Comparison of ENCODE assay signal across 30 cellular contexts in the genomic region with DNA sequence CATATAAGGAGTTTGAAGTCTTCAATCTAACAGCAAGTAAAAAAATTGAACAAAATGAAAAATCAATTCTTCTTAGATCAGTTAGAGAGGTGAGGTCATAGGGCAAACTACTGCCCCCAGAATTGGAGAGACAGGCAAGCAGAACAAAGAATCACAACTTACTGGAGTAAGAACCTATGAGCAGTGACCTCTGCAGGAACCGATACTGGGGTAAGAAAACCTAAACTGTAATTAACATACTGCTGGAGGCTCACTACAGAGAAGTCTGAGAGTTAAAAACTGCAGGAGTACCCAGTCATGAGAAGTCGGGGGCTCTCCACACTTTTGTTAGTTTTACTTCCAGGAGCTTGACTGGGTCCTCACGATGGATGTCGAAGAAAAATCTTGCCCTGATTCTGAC. TPM values are rescaled to one million over a fixed set of nuclear protein-coding genes. Genes with fewer than 3 reads are reported as not detected.
DNase-seq lines count a peak whose midpoint lies in the region; ATAC-seq, FAIRE-seq and TF ChIP-seq lines count a peak whose summit lies in the region.
"Had no signal": no experiment of that assay in that cellular context is flagged by ENCODE, and none has a peak within 500 bp of the region (broad histone marks: within the 10 kb centered on the region; RNA-seq: fewer than 3 reads in every experiment).

No MANE protein-coding gene starts in this region.

- H3K27me3 ChIP-seq in brain microvascular endothelial cell (replicated peaks) (no peaks in the 10 kb centered on the region), psoas muscle (ENCODE audit: insufficient read depth in 3 of 3, low read length in 2 of 3) (no peaks in the 10 kb centered on the region)
- H3K27me3 ChIP-seq: adrenal gland, colonic mucosa, gastrocnemius medialis, sigmoid colon, upper lobe of right lung had no signal

- H3K4me3 ChIP-seq in brain microvascular endothelial cell (ENCODE audit: low read depth, low read length) (no peak overlapping the region), psoas muscle (no peak overlapping the region)
- H3K4me3 ChIP-seq: adrenal gland, colonic mucosa, gastrocnemius medialis, HAP-1, sigmoid colon, upper lobe of right lung had no signal

- H3K36me3 ChIP-seq in brain microvascular endothelial cell (replicated peaks) (no peaks in the 10 kb centered on the region), psoas muscle (ENCODE audit: insufficient read depth in 1 of 2, low read depth in 1 of 2) (peaks cover 0 to 4% of the 10 kb centered on the region in 2 donors)
- H3K36me3 ChIP-seq: adrenal gland, colonic mucosa, gastrocnemius medialis, HAP-1, sigmoid colon had no signal

- FAIRE-seq in GM18507 (lab: Jason Lieb, UNC) (peak; percentile 24), D721Med (lab: Jason Lieb, UNC) (no peak)
- FAIRE-seq: GM12891 had no signal

- no peaks in the 10 kb centered on the region for H3K4me1 ChIP-seq in psoas muscle
- H3K4me1 ChIP-seq: adrenal gland, colonic mucosa, gastrocnemius medialis, HAP-1, upper lobe of right lung had no signal

- H3K27ac ChIP-seq in brain microvascular endothelial cell (no peak overlapping the region), psoas muscle (no peak overlapping the region)
- H3K27ac ChIP-seq: adrenal gland, colonic mucosa, gastrocnemius medialis, sigmoid colon, upper lobe of right lung had no signal

- TF ChIP-seq CTCF in brain microvascular endothelial cell (IDR thresholded peaks at IDR 0.05; ENCODE audit: low read depth, low read length, missing control alignments) (no peak), D721Med (IDR thresholded peaks at IDR 0.05; ENCODE audit: insufficient read depth, missing control alignments) (no peak), psoas muscle (IDR thresholded peaks at IDR 0.05) (no peak)

- intact Hi-C loops in psoas muscle (cut with DNase I), result no loop called here

- in situ Hi-C loops in brain microvascular endothelial cell (cut with HindIII; ENCODE audit: low pct_ligation_motif_present, low sequenced_read_pairs), result no loop called here

- no peak for DNase-seq in GM18507 (ENCODE audit: extremely low spot score, insufficient read length, low read depth)
- no peak for DNase-seq in brain microvascular endothelial cell
- no peak for DNase-seq in D721Med (ENCODE audit: insufficient read length, low spot score)
- DNase-seq in T-helper 2 cell, result no peak
- no peak for DNase-seq in psoas muscle
- DNase-seq: activated CD4-positive, alpha-beta memory T cell treated with anti-CD3 and anti-CD28 coated beads, Interleukin-2, amount 10 ng/mL, durations not matched to agents 7 days and 5 days; activated T-cell treated with anti-CD3 and anti-CD28 coated beads for 4 hours; adrenal gland; CD8-positive, alpha-beta memory T cell; colonic mucosa; effector memory CD8-positive, alpha-beta T cell; gastrocnemius medialis; hippocampal formation; Kasumi-1; NCI-H187 treated with DMSO at 0.1 percent for 48 hours; posterior cingulate gyrus; sigmoid colon; stimulated activated CD8-positive, alpha-beta memory T cell treated with anti-CD3 and anti-CD28 coated beads, Interleukin-4, amount 100 ng/mL, for 48 hours; T-helper 9 cell; upper lobe of right lung had no signal

- 98% methylated on average over 4 of the region's 4 CpGs for WGBS in psoas muscle, 3 donors

- no peaks in the 10 kb centered on the region for H3K9me3 ChIP-seq in psoas muscle
- H3K9me3 ChIP-seq: adrenal gland, colonic mucosa, gastrocnemius medialis, HAP-1, sigmoid colon, upper lobe of right lung had no signal

- ATAC-seq in GM21367 (IDR thresholded peaks at IDR 0.05; ENCODE audit: unreplicated experiment) (peak; percentile 45), HG02623 (IDR thresholded peaks at IDR 0.05; ENCODE audit: unreplicated experiment) (peak; percentile 47), HG03280 (IDR thresholded peaks at IDR 0.05; ENCODE audit: unreplicated experiment) (peak; percentile 82), psoas muscle (no peak)
- ATAC-seq: effector memory CD8-positive, alpha-beta T cell; esophagus mucosa; gastrocnemius medialis had no signal

RNA-seq across cellular contexts. Expression of gene CLDN22, which starts 16.0 kb away (rescaled TPM):
- total RNA-seq in psoas muscle, result not detected
- polyA plus RNA-seq in psoas muscle, result not detected
- total RNA-seq: activated CD4-positive, alpha-beta memory T cell treated with anti-CD3 and anti-CD28 coated beads, Interleukin-2, amount 10 ng/mL, durations not matched to agents 7 days and 5 days; adrenal gland; CD8-positive, alpha-beta memory T cell; colonic mucosa; gastrocnemius medialis; mononuclear cell; neural crest cell; sigmoid colon; subcutaneous adipose tissue; upper lobe of right lung had no signal
- polyA plus RNA-seq: adrenal gland; CD8-positive, alpha-beta memory T cell; liver; sigmoid colon had no signal

RNA-seq across cellular contexts. Expression of gene CLDN24, which starts 18.2 kb away (rescaled TPM):
- not detected for total RNA-seq in psoas muscle
- not detected for polyA plus RNA-seq in psoas muscle
- total RNA-seq: activated CD4-positive, alpha-beta memory T cell treated with anti-CD3 and anti-CD28 coated beads, Interleukin-2, amount 10 ng/mL, durations not matched to agents 7 days and 5 days; adrenal gland; CD8-positive, alpha-beta memory T cell; colonic mucosa; gastrocnemius medialis; liver; mononuclear cell; neural crest cell; sigmoid colon; upper lobe of right lung had no signal
- polyA plus RNA-seq: adrenal gland; CD8-positive, alpha-beta memory T cell; liver; sigmoid colon had no signal

Comparison
In these comparisons a context has a peak if more than half of its experiments do, and no peak if none do; other contexts are left out.
1. ATAC-seq: peak in GM21367 (single experiment), HG02623 (single experiment) and HG03280 (single experiment); none in psoas muscle (0 of 4).